In the genomic region with DNA sequence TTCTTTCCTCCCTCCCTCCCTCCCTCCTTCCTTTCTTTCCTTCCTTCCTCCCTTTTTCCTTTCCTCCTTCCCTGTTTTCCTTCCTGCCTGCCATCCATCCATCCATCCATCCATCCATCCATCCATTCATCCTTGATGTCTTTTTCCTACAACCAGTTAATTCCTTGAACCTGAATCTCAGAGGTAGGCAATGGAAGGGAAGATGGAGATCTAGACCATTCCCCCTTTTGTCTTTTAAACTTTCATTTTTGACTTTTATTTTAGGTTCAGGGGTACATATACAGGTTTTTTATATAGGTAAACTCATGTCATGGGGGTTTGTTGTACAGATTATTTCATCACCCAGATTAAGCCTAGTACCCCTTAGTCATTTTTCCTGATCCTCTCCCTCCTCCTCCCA, we compare ENCODE assay signal across 8 cellular contexts.
"Had no signal": no experiment of that assay in that cellular context is flagged by ENCODE, and none has a peak within 500 bp of the region (broad histone marks: within the 10 kb centered on the region; RNA-seq: fewer than 3 reads in every experiment).

No MANE protein-coding gene starts in this region.

- ATAC-seq: GM12878 had no signal

- FAIRE-seq: G401.6, GM12878, GM12891, GM12892, GM18507, GM19239 had no signal

- DNase-seq: GDM1, GF-D8 had no signal

- H3K4me3 ChIP-seq: GM12878 had no signal
